21 cellular contexts compared by ENCODE assay signal in the genomic region with DNA sequence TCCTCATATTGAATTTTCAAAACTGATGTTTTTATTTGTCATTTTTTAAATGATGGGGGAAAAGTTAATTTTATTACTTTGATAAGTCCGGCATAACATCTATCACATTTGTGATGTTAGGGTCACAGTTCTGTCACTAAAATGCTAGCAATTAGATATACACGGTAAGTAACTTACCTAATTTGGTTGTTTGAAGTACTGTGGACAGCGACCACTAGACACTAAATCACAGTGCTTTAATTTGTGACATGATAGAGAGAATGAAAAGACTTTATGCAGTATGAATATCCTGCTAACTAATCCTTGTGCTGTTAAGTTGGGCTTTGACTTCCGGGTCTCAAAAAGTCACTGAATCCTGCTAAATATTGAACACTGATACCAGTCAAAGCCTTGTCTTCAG.
DNase-seq lines count a peak whose midpoint lies in the region; ATAC-seq, FAIRE-seq and TF ChIP-seq lines count a peak whose summit lies in the region.
"Had no signal": no experiment of that assay in that cellular context is flagged by ENCODE, and none has a peak within 500 bp of the region (broad histone marks: within the 10 kb centered on the region; RNA-seq: fewer than 3 reads in every experiment).

No MANE protein-coding gene starts in this region.

- FAIRE-seq in GM12892 (lab: Jason Lieb, UNC): peak; percentile 9
- FAIRE-seq: G401.6, GM12891, GM19239 had no signal

- no peaks in the 10 kb centered on the region for H3K79me2 ChIP-seq in HCT116 (ENCODE audit: insufficient read depth, low read length)

- no peaks in the 10 kb centered on the region for H3K4me1 ChIP-seq in HCT116 (ENCODE audit: control insufficient read depth in 1 of 2, insufficient read depth in 2 of 2, low read length in 2 of 2)
- H3K4me1 ChIP-seq: BE2C had no signal

- H3K4me2 ChIP-seq in HCT116 (ENCODE audit: low read length): no peak overlapping the region
- H3K4me2 ChIP-seq: BLaER1 had no signal

- H3K9me2 ChIP-seq in HCT116 (ENCODE audit: insufficient read depth): no peaks in the 10 kb centered on the region

- H3K27ac ChIP-seq in HCT116 (ENCODE audit: low read depth, low read length): no peak overlapping the region
- H3K27ac ChIP-seq: 22Rv1, BLaER1 had no signal

- TF ChIP-seq RAD21 in HCT116 (IDR thresholded peaks at IDR 0.05; ENCODE audit: low read depth): no peak

- ATAC-seq in HCT116 (no peak), GM18498 (IDR thresholded peaks at IDR 0.05; ENCODE audit: unreplicated experiment) (no peak)

- H3K36me3 ChIP-seq in HCT116 (ENCODE audit: control insufficient read depth in 1 of 2, insufficient read depth in 2 of 2, low read length in 2 of 2): no peaks in the 10 kb centered on the region
- H3K36me3 ChIP-seq: BE2C, BLaER1 had no signal

- H3K9ac ChIP-seq in HCT116 (ENCODE audit: low read length): no peak overlapping the region
- H3K9ac ChIP-seq: BLaER1 had no signal

- no peak for TF ChIP-seq CTCF in HCT116 (IDR thresholded peaks at IDR 0.05 in 2 of 3, conservative IDR thresholded peaks at IDR 0.05 in 1 of 3; ENCODE audit: borderline replicate concordance in 1 of 3, insufficient read depth in 1 of 3, low read depth in 2 of 3, low read length in 2 of 3)

- no peaks in the 10 kb centered on the region for H4K20me1 ChIP-seq in HCT116 (ENCODE audit: insufficient read depth)
- H4K20me1 ChIP-seq: BLaER1 had no signal

- intact Hi-C loops in HCT116 (cut with micrococcal nuclease): no loop called here

- H3K9me3 ChIP-seq in HCT116 (ENCODE audit: control insufficient read depth in 1 of 2, insufficient read depth in 1 of 2, low read depth in 1 of 2, low read length in 2 of 2): no peaks in the 10 kb centered on the region
- H3K9me3 ChIP-seq: BE2C had no signal

- CTCF ChIA-PET in HCT116 (lab: Charles Lee): no interaction called here

- no TSS peak for BruUV-seq in HCT116 (replicated peaks; lab: Mats Ljungman, UMichigan)

- POLR2A ChIA-PET in HCT116 (lab: Charles Lee): no interaction called here

- RAD21 ChIA-PET in HCT116 (lab: Charles Lee; ENCODE audit: low non-redundant PET in 1 of 2, low total read pairs in 2 of 2, uncharacterized antibody in 2 of 2, unreplicated experiment in 2 of 2): no interaction called here

- DNase-seq in A172 (ENCODE audit: low spot score) (peak; percentile 4), GM12892 (ENCODE audit: insufficient read length) (no peak), HCT116 (ENCODE audit: low read depth, low spot score) (no peak), left kidney (ENCODE audit: low read depth, low spot score) (peak; percentile 6), SKM-1 (lab: John Stamatoyannopoulos, UW; ENCODE audit: unreplicated experiment) (no peak), NCI-H2029 treated with DMSO at 0.1 percent for 48 hours (lab: John Stamatoyannopoulos, UW) (no peak)
- DNase-seq: ACHN; BE2C; C1 segment of cervical spinal cord; CD4-positive, alpha-beta memory T cell; CD4-positive, CD25-positive, alpha-beta regulatory T cell; CD8-positive, alpha-beta memory T cell; COR-L47; DMS79 treated with DMSO at 0.1 percent for 48 hours; GF-D8 had no signal

- H2AFZ ChIP-seq in HCT116 (ENCODE audit: low read depth, low read length, poor library complexity, severe bottlenecking): no peak overlapping the region

- no peak overlapping the region for H3K4me3 ChIP-seq in HCT116 (replicated peaks in 1 of 2; ENCODE audit: low read depth in 1 of 2, low read length in 2 of 2)
- H3K4me3 ChIP-seq: BLaER1 had no signal

- TF ChIP-seq POLR2A in GM12892 (IDR thresholded peaks at IDR 0.05; ENCODE audit: low read depth, low read length) (no peak), HCT116 (IDR thresholded peaks at IDR 0.05; ENCODE audit: borderline replicate concordance, extremely low read depth, insufficient read depth, insufficient read length) (no peak)

- no peaks in the 10 kb centered on the region for H3K27me3 ChIP-seq in HCT116 (ENCODE audit: insufficient read depth, low read length)
- H3K27me3 ChIP-seq: BE2C, BLaER1 had no signal

TF ChIP-seq in HCT116, 20 proteins besides CTCF, POLR2A, EP300 and RAD21:
- TF ChIP-seq, protein P1, sequence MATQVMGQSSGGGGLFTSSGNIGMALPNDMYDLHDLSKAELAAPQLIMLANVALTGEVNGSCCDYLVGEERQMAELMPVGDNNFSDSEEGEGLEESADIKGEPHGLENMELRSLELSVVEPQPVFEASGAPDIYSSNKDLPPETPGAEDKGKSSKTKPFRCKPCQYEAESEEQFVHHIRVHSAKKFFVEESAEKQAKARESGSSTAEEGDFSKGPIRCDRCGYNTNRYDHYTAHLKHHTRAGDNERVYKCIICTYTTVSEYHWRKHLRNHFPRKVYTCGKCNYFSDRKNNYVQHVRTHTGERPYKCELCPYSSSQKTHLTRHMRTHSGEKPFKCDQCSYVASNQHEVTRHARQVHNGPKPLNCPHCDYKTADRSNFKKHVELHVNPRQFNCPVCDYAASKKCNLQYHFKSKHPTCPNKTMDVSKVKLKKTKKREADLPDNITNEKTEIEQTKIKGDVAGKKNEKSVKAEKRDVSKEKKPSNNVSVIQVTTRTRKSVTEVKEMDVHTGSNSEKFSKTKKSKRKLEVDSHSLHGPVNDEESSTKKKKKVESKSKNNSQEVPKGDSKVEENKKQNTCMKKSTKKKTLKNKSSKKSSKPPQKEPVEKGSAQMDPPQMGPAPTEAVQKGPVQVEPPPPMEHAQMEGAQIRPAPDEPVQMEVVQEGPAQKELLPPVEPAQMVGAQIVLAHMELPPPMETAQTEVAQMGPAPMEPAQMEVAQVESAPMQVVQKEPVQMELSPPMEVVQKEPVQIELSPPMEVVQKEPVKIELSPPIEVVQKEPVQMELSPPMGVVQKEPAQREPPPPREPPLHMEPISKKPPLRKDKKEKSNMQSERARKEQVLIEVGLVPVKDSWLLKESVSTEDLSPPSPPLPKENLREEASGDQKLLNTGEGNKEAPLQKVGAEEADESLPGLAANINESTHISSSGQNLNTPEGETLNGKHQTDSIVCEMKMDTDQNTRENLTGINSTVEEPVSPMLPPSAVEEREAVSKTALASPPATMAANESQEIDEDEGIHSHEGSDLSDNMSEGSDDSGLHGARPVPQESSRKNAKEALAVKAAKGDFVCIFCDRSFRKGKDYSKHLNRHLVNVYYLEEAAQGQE (IDR thresholded peaks at IDR 0.05; ENCODE audit: low read depth): peak; percentile 22
- TF ChIP-seq SIN3A (IDR thresholded peaks at IDR 0.05; ENCODE audit: low read depth): no peak

Comparison
In these comparisons a context has a peak if more than half of its experiments do, and no peak if none do; other contexts are left out.
1. DNase-seq: peak in A172 (single experiment) and left kidney (single experiment); none in GM12892 (single experiment), HCT116 (single experiment), SKM-1 (single experiment) and NCI-H2029 treated with DMSO at 0.1 percent for 48 hours (single experiment).